ENCODE assay signal across 1 cellular context in the genomic region with DNA sequence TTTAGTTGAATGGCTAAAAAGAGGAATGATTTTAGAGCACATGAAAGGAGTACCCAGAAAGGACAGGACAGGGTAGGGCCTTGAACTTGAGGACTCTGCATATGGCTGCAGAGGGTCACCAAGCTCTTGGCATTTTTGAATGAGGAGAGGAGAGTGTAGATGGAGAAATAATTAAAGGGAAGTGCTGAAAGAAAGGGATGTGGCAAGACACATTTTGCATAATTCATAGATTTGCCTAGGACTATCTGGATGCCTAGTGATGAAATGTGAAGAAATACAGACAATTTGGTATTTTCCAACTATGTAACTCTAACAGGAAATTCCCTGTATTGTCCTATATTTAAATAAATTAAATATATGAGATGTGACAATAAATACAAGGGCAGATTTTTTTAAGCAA.
TF ChIP-seq lines count a peak whose summit lies in the region.

No MANE protein-coding gene starts in this region.

TF ChIP-seq in IMR-90, 13 proteins besides CTCF, POLR2A, EP300 and RAD21:
- TF ChIP-seq, protein P1, sequence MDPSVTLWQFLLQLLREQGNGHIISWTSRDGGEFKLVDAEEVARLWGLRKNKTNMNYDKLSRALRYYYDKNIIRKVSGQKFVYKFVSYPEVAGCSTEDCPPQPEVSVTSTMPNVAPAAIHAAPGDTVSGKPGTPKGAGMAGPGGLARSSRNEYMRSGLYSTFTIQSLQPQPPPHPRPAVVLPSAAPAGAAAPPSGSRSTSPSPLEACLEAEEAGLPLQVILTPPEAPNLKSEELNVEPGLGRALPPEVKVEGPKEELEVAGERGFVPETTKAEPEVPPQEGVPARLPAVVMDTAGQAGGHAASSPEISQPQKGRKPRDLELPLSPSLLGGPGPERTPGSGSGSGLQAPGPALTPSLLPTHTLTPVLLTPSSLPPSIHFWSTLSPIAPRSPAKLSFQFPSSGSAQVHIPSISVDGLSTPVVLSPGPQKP (IDR thresholded peaks at IDR 0.05; ENCODE audit: borderline replicate concordance, low read depth, low read length) = no peak
